In genomic region chr4:68465058-68465457, GRCh38 we compare ENCODE assay signal across 1 cellular context.
TF ChIP-seq lines count a peak whose summit lies in the region.

No MANE protein-coding gene starts in this region.

TF ChIP-seq in IMR-90, 13 proteins besides CTCF, POLR2A, EP300 and RAD21:
- no peak for TF ChIP-seq FOS (IDR thresholded peaks at IDR 0.05; ENCODE audit: low read depth, low read length)
- no peak for TF ChIP-seq MXI1 (IDR thresholded peaks at IDR 0.05; ENCODE audit: borderline replicate concordance, low read depth, low read length)
- no peak for TF ChIP-seq BHLHE40 (IDR thresholded peaks at IDR 0.05; ENCODE audit: low read depth, low read length)
- no peak for TF ChIP-seq NFE2L2 (IDR thresholded peaks at IDR 0.05; ENCODE audit: low read depth, low read length)
- TF ChIP-seq SMC3 (IDR thresholded peaks at IDR 0.05; ENCODE audit: low read depth, low read length), result no peak
- TF ChIP-seq CEBPB (IDR thresholded peaks at IDR 0.05; ENCODE audit: low read depth, low read length), result no peak
- TF ChIP-seq USF2 (IDR thresholded peaks at IDR 0.05; ENCODE audit: low read depth, low read length), result no peak
TF ChIP-seq in IMR-90: peak in this region for 0.
